ENCODE assay signal across 11 cellular contexts in genomic region chr2:42844901-42845685, GRCh38. TPM values are rescaled to one million over a fixed set of nuclear protein-coding genes. Genes with fewer than 3 reads are reported as not detected.
DNase-seq lines count a peak whose midpoint lies in the region; ATAC-seq, FAIRE-seq and TF ChIP-seq lines count a peak whose summit lies in the region.
"Had no signal": no experiment of that assay in that cellular context is flagged by ENCODE, and none has a peak within 500 bp of the region (broad histone marks: within the 10 kb centered on the region; RNA-seq: fewer than 3 reads in every experiment).

No MANE protein-coding gene starts in this region.

- H3K36me3 ChIP-seq in bronchial epithelial cell (ENCODE audit: control insufficient read depth, insufficient read depth, low read length) (no peaks in the 10 kb centered on the region), kidney (ENCODE audit: control insufficient read depth in 1 of 2, insufficient read depth in 2 of 2, low read length in 2 of 2) (no peaks in the 10 kb centered on the region), subcutaneous abdominal adipose tissue (ENCODE audit: control insufficient read depth in 5 of 5, insufficient read depth in 5 of 5, low read length in 5 of 5) (no peaks in the 10 kb centered on the region)

- H3K4me1 ChIP-seq in kidney (ENCODE audit: control insufficient read depth in 1 of 2, insufficient read depth in 1 of 2, low read depth in 1 of 2, low read length in 2 of 2) (peaks cover 5 to 13% of the 10 kb centered on the region in 2 donors), subcutaneous abdominal adipose tissue (ENCODE audit: control insufficient read depth in 5 of 5, insufficient read depth in 5 of 5, low read length in 5 of 5) (peaks cover 5 to 45% (median 33%) of the 10 kb centered on the region in 5 donors)

- H3K27me3 Mint-ChIP-seq in CD4-positive, alpha-beta T cell = no peaks in the 10 kb centered on the region
- no peaks in the 10 kb centered on the region for H3K27me3 Mint-ChIP-seq in T-cell
- H3K27me3 Mint-ChIP-seq: naive B cell had no signal

- H3K27ac Mint-ChIP-seq in CD4-positive, alpha-beta T cell = no peak overlapping the region
- no peak overlapping the region for H3K27ac Mint-ChIP-seq in T-cell
- H3K27ac Mint-ChIP-seq: activated T-helper 2 cell treated with anti-CD3 and anti-CD28 coated beads, Interferon-gamma antibody, Interleukin-2, Interleukin-4, amounts not matched to agents 10 μg/mL and 5 μg/mL and 100 μg/mL, durations not matched to agents 14 hours and 24 hours and 36 hours had no signal

- H3K9me3 ChIP-seq in kidney (ENCODE audit: control insufficient read depth in 1 of 2, low read length in 2 of 2) = no peaks in the 10 kb centered on the region
- H3K9me3 ChIP-seq in subcutaneous abdominal adipose tissue (ENCODE audit: control insufficient read depth in 5 of 5, low read length in 5 of 5) = no peaks in the 10 kb centered on the region
- H3K9me3 ChIP-seq in CD4-positive, alpha-beta T cell (ENCODE audit: control insufficient read depth, low read length) = no peaks in the 10 kb centered on the region

- H3K9ac ChIP-seq in kidney (ENCODE audit: low read length in 2 of 2) (no peak overlapping the region), subcutaneous abdominal adipose tissue (ENCODE audit: low read length in 5 of 5) (peak overlapping the region in 1 of 5 donors; percentile 38)

- H3K9me3 Mint-ChIP-seq in CD4-positive, alpha-beta T cell = no peaks in the 10 kb centered on the region
- no peaks in the 10 kb centered on the region for H3K9me3 Mint-ChIP-seq in T-cell
- H3K9me3 Mint-ChIP-seq: activated T-helper 2 cell treated with anti-CD3 and anti-CD28 coated beads, Interferon-gamma antibody, Interleukin-2, Interleukin-4, amounts not matched to agents 10 μg/mL and 5 μg/mL and 100 μg/mL, durations not matched to agents 14 hours and 24 hours and 36 hours; naive B cell had no signal

- H3K4me3 ChIP-seq in bronchial epithelial cell (ENCODE audit: low read depth, low read length) (no peak overlapping the region), kidney (ENCODE audit: low read length in 2 of 2) (no peak overlapping the region), subcutaneous abdominal adipose tissue (ENCODE audit: low read depth in 1 of 5, low read length in 5 of 5) (no peak overlapping the region)

- no peaks in the 10 kb centered on the region for H3K27me3 ChIP-seq in bronchial epithelial cell (ENCODE audit: control insufficient read depth, insufficient read depth, low read length)
- H3K27me3 ChIP-seq in subcutaneous abdominal adipose tissue (ENCODE audit: control insufficient read depth in 5 of 5, insufficient read depth in 4 of 5, low read length in 5 of 5) = no peaks in the 10 kb centered on the region
- H3K27me3 ChIP-seq in CD4-positive, alpha-beta T cell (ENCODE audit: control insufficient read depth, insufficient read depth, low read length) = no peaks in the 10 kb centered on the region

- DNase-seq in HEK293T (ENCODE audit: extremely low spot score) (peak; percentile 22), bronchial epithelial cell (ENCODE audit: low read depth) (peak; percentile 63), kidney (no peak), T-cell (no peak), HPDE6-E6E7 (ENCODE audit: extremely low spot score) (no peak)
- no peak for DNase-seq in CD4-positive, alpha-beta T cell
- DNase-seq: naive B cell, NCI-H187 treated with DMSO at 0.1 percent for 48 hours, T-helper 9 cell had no signal

- POLR2A ChIA-PET in HEK293T (lab: Yijun Ruan, JAX) (no interaction called here), T-cell (lab: Charles Lee) (no interaction called here)
- POLR2A ChIA-PET in CD4-positive, alpha-beta T cell (lab: Charles Lee) = no interaction called here

- FAIRE-seq in bronchial epithelial cell (lab: Jason Lieb, UNC) = peak; percentile 85
- no peak for FAIRE-seq in kidney (lab: Jason Lieb, UNC)

- no peak for ATAC-seq in CD4-positive, alpha-beta T cell (ENCODE audit: poor library complexity)
- ATAC-seq in T-cell (replicated peaks in 1 of 4) = no peak

- H3K4me1 Mint-ChIP-seq in CD4-positive, alpha-beta T cell (ENCODE audit: low read depth) = no peaks in the 10 kb centered on the region
- H3K4me1 Mint-ChIP-seq in T-cell = no peaks in the 10 kb centered on the region
- H3K4me1 Mint-ChIP-seq: naive B cell had no signal

- H3K27ac ChIP-seq in kidney (ENCODE audit: low read depth in 2 of 2, low read length in 2 of 2) = peak overlapping the region; percentile 7 to 34
- H3K27ac ChIP-seq in subcutaneous abdominal adipose tissue (ENCODE audit: low read depth, low read length) = peak overlapping the region; percentile 24
- no peak overlapping the region for H3K27ac ChIP-seq in CD4-positive, alpha-beta T cell (ENCODE audit: low read depth, low read length)

- intact Hi-C loops in kidney (cut with DNase I) = loop anchor here (10.0 kb wide), 1 partner anchor 400 kb away; no protein-coding TSS in a partner anchor
- intact Hi-C loops in CD4-positive, alpha-beta T cell (cut with DNase I, micrococcal nuclease) = no loop called here

- no peaks in the 10 kb centered on the region for H3K36me3 Mint-ChIP-seq in CD4-positive, alpha-beta T cell (ENCODE audit: low read depth)
- H3K36me3 Mint-ChIP-seq in T-cell = no peaks in the 10 kb centered on the region
- H3K36me3 Mint-ChIP-seq: naive B cell had no signal

- CTCF ChIA-PET in HEK293T (lab: Yijun Ruan, JAX) = interaction anchor here (0.7 kb wide), 1 partner anchor 122 kb away, joined by 3 read pairs; no protein-coding TSS in a partner anchor
- CTCF ChIA-PET in CD4-positive, alpha-beta T cell (lab: Charles Lee) = no interaction called here
- CTCF ChIA-PET in T-cell (lab: Charles Lee) = no interaction called here

- TF ChIP-seq CTCF in bronchial epithelial cell (IDR thresholded peaks at IDR 0.05; ENCODE audit: insufficient read depth, low read length, severe bottlenecking) (no peak), kidney (IDR thresholded peaks at IDR 0.05; ENCODE audit: borderline replicate concordance, extremely low read depth, insufficient read depth) (no peak)
- no peak for TF ChIP-seq CTCF in CD4-positive, alpha-beta T cell (IDR thresholded peaks at IDR 0.05)

- no peak overlapping the region for H3K4me3 Mint-ChIP-seq in CD4-positive, alpha-beta T cell
- H3K4me3 Mint-ChIP-seq in T-cell = no peak overlapping the region
- H3K4me3 Mint-ChIP-seq: naive B cell had no signal

TF ChIP-seq in HEK293T, 16 proteins besides CTCF, POLR2A, EP300 and RAD21:
- TF ChIP-seq, protein P1, sequence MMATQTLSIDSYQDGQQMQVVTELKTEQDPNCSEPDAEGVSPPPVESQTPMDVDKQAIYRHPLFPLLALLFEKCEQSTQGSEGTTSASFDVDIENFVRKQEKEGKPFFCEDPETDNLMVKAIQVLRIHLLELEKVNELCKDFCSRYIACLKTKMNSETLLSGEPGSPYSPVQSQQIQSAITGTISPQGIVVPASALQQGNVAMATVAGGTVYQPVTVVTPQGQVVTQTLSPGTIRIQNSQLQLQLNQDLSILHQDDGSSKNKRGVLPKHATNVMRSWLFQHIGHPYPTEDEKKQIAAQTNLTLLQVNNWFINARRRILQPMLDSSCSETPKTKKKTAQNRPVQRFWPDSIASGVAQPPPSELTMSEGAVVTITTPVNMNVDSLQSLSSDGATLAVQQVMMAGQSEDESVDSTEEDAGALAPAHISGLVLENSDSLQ (IDR thresholded peaks at IDR 0.05) = peak; percentile 86
- TF ChIP-seq SUZ12 (IDR thresholded peaks at IDR 0.05) = no peak

RNA-seq across cellular contexts. Expression of gene HAAO, which starts 52.7 kb away (rescaled TPM):
- total RNA-seq in bronchial epithelial cell (0.38 TPM in 1 of 2 replicates, not detected in the other), kidney (16.2 TPM), T-cell (under 1 TPM in 3 of 5 donors, not detected in 2; 0.38 to 0.72 (median 0.61) TPM)
- 57.2 TPM for polyA plus RNA-seq in kidney (ENCODE audit: insufficient read depth, low read depth, low replicate concordance)
- total RNA-seq in CD4-positive, alpha-beta T cell = not detected

Comparison
In these comparisons a context has a peak if more than half of its experiments do, and no peak if none do; other contexts are left out.
1. DNase-seq: peak in HEK293T (single experiment) and bronchial epithelial cell (single experiment); none in kidney (single experiment), CD4-positive, alpha-beta T cell (0 of 10), T-cell (0 of 34) and HPDE6-E6E7 (single experiment).